ENCODE assay signal across 1 cellular context in genomic region chr1:24850353-24850905, GRCh38.
TF ChIP-seq lines count a peak whose summit lies in the region.

No MANE protein-coding gene starts in this region.

TF ChIP-seq in HEK293, 187 proteins besides CTCF, POLR2A, EP300 and RAD21 (continued from another document):
- no peak for TF ChIP-seq TSHZ1 (tag by site-specific recombination; IDR thresholded peaks at IDR 0.05; ENCODE audit: borderline replicate concordance)
